Comparison of ENCODE assay signal across 8 cellular contexts in genomic region chr11:128908391-128909246, GRCh38. TPM values are rescaled to one million over a fixed set of nuclear protein-coding genes. Genes with fewer than 3 reads are reported as not detected.
A peak's percentile ranks its signal among the peaks of the same experiment; 100 is the strongest.
DNase-seq lines count a peak whose midpoint lies in the region; TF ChIP-seq lines count a peak whose summit lies in the region.

No MANE protein-coding gene starts in this region.

- H3K36me3 ChIP-seq in MG63 (no peaks in the 10 kb centered on the region), vagina (no peaks in the 10 kb centered on the region)

- H3K4me1 ChIP-seq in vagina = peaks cover 46% of the 10 kb centered on the region

- no peak for TF ChIP-seq POLR2A in vagina (IDR thresholded peaks at IDR 0.05)

- peak; percentile 81 for DNase-seq in AG08395 (ENCODE audit: low spot score)
- DNase-seq in MG63 = peak; percentile 74
- DNase-seq in dorsolateral prefrontal cortex = peak in 6 of 10 donors; percentile 54 to 80 (median 64)
- DNase-seq in myocyte (ENCODE audit: low read depth) = peak; percentile 95
- DNase-seq in GM20000 (ENCODE audit: low spot score) = no peak
- DNase-seq in NCI-H2196 (lab: John Stamatoyannopoulos, UW; ENCODE audit: unreplicated experiment) = no peak
- no peak for DNase-seq in NCI-H1048 (lab: John Stamatoyannopoulos, UW)
- no peak for DNase-seq in vagina (ENCODE audit: extremely low spot score in 2 of 2)

- H3K27me3 ChIP-seq in MG63 (no peaks in the 10 kb centered on the region), dorsolateral prefrontal cortex (peaks cover 0 to 45% (median 0%) of the 10 kb centered on the region in 45 donors), vagina (no peaks in the 10 kb centered on the region)

- H3K27ac ChIP-seq in dorsolateral prefrontal cortex = peak overlapping the region in 15 of 59 donors; percentile 3 to 51 (median 30)
- no peak overlapping the region for H3K27ac ChIP-seq in vagina

- H3K9me3 ChIP-seq in MG63 (no peaks in the 10 kb centered on the region), vagina (no peaks in the 10 kb centered on the region)

- intact Hi-C loops in dorsolateral prefrontal cortex (cut with DNase I) = no loop called here
- intact Hi-C loops in vagina (cut with DNase I) = no loop called here

- no peak overlapping the region for H3K4me3 ChIP-seq in MG63
- H3K4me3 ChIP-seq in dorsolateral prefrontal cortex = no peak overlapping the region
- no peak overlapping the region for H3K4me3 ChIP-seq in vagina

- TF ChIP-seq CTCF in dorsolateral prefrontal cortex (IDR thresholded peaks at IDR 0.05 in 54 of 56, conservative IDR thresholded peaks at IDR 0.05 in 2 of 56; ENCODE audit: low read depth in 1 of 56, partially characterized antibody in 56 of 56) (no peak), GM20000 (IDR thresholded peaks at IDR 0.05; ENCODE audit: extremely low read depth, missing control alignments) (no peak), vagina (IDR thresholded peaks at IDR 0.05) (no peak)

RNA-seq across cellular contexts. Expression of gene KCNJ5, which starts 17.5 kb away (rescaled TPM):
- not detected in 2 replicates for total RNA-seq in MG63 (2014; rRNA removed; shearing (Covaris generic); ENCODE audit: low replicate concordance)
- 1 to 10 TPM in 92 of 120 experiments, under 1 TPM in 28; 0.29 to 4.9 (median 1.4) TPM for total RNA-seq in dorsolateral prefrontal cortex
- total RNA-seq in myocyte = not detected in 2 replicates
- polyA plus RNA-seq in myocyte (2012) = 0.09 TPM
- 1.5 TPM for total RNA-seq in vagina

RNA-seq across cellular contexts. Expression of gene TP53AIP1, which starts 34.1 kb away (rescaled TPM):
- total RNA-seq in MG63 (2014; rRNA removed; shearing (Covaris generic); ENCODE audit: low replicate concordance) = not detected in 2 replicates
- total RNA-seq in dorsolateral prefrontal cortex = 1 to 10 TPM in 72 of 120 experiments, under 1 TPM in 47, not detected in 1; 0.22 to 3.7 (median 1.1) TPM
- 0.05 TPM in 1 of 2 replicates, not detected in the other for total RNA-seq in myocyte
- 0.06 TPM for polyA plus RNA-seq in myocyte (2012)
- 3.7 TPM for total RNA-seq in vagina

RNA-seq across cellular contexts. Expression of gene KCNJ1, which starts 41.5 kb away (rescaled TPM):
- not detected in 2 replicates for total RNA-seq in MG63 (2014; rRNA removed; shearing (Covaris generic); ENCODE audit: low replicate concordance)
- total RNA-seq in dorsolateral prefrontal cortex (1 to 10 TPM in 14 of 120 experiments, under 1 TPM in 84, not detected in 22; 0.11 to 2.7 (median 0.51) TPM), myocyte (0.29 TPM in 1 of 2 replicates, not detected in the other), vagina (1.5 TPM)
- not detected for polyA plus RNA-seq in myocyte (2012)

Comparison
In these comparisons a context has a peak if more than half of its experiments do, and no peak if none do; other contexts are left out.
1. DNase-seq: peak in AG08395 (single experiment), MG63 (single experiment), dorsolateral prefrontal cortex (6 of 10) and myocyte (single experiment); none in GM20000 (single experiment), NCI-H2196 (single experiment), NCI-H1048 (single experiment) and vagina (0 of 2).